ENCODE assay signal across 1 cellular context in the genomic region with DNA sequence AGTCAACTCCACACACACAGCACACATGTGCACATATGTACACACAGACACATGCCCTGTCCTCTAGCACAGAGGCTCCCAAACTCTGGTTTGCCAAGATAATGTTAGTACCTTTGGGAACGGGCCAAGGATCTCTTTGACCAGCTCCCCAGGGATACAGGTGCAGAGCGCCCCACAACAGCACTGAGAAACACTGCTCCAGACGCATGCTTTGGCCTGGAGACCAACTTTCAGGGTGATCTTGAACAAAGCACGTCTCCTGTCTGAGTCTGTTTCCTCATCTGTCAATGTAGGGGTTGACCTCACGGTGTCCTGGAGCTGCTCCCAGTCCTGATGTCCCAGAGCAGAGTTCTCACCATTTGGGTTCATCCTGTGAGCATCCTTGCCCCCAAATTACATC.
TF ChIP-seq lines count a peak whose summit lies in the region.

No MANE protein-coding gene starts in this region.

TF ChIP-seq in K562, 482 proteins besides CTCF, POLR2A, EP300 and RAD21 (continued from another document):
- TF ChIP-seq, protein P1, sequence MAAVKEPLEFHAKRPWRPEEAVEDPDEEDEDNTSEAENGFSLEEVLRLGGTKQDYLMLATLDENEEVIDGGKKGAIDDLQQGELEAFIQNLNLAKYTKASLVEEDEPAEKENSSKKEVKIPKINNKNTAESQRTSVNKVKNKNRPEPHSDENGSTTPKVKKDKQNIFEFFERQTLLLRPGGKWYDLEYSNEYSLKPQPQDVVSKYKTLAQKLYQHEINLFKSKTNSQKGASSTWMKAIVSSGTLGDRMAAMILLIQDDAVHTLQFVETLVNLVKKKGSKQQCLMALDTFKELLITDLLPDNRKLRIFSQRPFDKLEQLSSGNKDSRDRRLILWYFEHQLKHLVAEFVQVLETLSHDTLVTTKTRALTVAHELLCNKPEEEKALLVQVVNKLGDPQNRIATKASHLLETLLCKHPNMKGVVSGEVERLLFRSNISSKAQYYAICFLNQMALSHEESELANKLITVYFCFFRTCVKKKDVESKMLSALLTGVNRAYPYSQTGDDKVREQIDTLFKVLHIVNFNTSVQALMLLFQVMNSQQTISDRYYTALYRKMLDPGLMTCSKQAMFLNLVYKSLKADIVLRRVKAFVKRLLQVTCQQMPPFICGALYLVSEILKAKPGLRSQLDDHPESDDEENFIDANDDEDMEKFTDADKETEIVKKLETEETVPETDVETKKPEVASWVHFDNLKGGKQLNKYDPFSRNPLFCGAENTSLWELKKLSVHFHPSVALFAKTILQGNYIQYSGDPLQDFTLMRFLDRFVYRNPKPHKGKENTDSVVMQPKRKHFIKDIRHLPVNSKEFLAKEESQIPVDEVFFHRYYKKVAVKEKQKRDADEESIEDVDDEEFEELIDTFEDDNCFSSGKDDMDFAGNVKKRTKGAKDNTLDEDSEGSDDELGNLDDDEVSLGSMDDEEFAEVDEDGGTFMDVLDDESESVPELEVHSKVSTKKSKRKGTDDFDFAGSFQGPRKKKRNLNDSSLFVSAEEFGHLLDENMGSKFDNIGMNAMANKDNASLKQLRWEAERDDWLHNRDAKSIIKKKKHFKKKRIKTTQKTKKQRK (IDR thresholded peaks at IDR 0.05; ENCODE audit: borderline replicate concordance, low read depth, low read length) = no peak
- TF ChIP-seq ZNF347 (CRISPR knock-in tag; IDR thresholded peaks at IDR 0.05; ENCODE audit: low read depth) = no peak
- TF ChIP-seq ZNF57 (CRISPR knock-in tag; IDR thresholded peaks at IDR 0.05) = no peak
- TF ChIP-seq NR2C2 (CRISPR knock-in tag; IDR thresholded peaks at IDR 0.05) = no peak
- no peak for TF ChIP-seq NR2C2 (tag; IDR thresholded peaks at IDR 0.05)
- TF ChIP-seq PHF20 (IDR thresholded peaks at IDR 0.05; ENCODE audit: partially characterized antibody) = no peak
- TF ChIP-seq MAFK (IDR thresholded peaks at IDR 0.05; ENCODE audit: low read length) = no peak
- TF ChIP-seq FOXK2 (conservative IDR thresholded peaks at IDR 0.05 in 1 of 2, IDR thresholded peaks at IDR 0.05 in 1 of 2; ENCODE audit: low read depth in 2 of 2) = no peak
- no peak for TF ChIP-seq FOXO4 (CRISPR knock-in tag; IDR thresholded peaks at IDR 0.05)
- TF ChIP-seq TRIM28 (IDR thresholded peaks at IDR 0.05) = no peak
- no peak for TF ChIP-seq SRSF3 (IDR thresholded peaks at IDR 0.05; ENCODE audit: insufficient read depth, low read length)
- no peak for TF ChIP-seq SLC30A9 (CRISPR knock-in tag; IDR thresholded peaks at IDR 0.05)
- TF ChIP-seq, protein P2, sequence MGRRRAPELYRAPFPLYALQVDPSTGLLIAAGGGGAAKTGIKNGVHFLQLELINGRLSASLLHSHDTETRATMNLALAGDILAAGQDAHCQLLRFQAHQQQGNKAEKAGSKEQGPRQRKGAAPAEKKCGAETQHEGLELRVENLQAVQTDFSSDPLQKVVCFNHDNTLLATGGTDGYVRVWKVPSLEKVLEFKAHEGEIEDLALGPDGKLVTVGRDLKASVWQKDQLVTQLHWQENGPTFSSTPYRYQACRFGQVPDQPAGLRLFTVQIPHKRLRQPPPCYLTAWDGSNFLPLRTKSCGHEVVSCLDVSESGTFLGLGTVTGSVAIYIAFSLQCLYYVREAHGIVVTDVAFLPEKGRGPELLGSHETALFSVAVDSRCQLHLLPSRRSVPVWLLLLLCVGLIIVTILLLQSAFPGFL (CRISPR knock-in tag; IDR thresholded peaks at IDR 0.05) = no peak
- no peak for TF ChIP-seq E2F3 (CRISPR knock-in tag; IDR thresholded peaks at IDR 0.05)
- TF ChIP-seq HNRNPLL (IDR thresholded peaks at IDR 0.05; ENCODE audit: low read depth, low read length, poor library complexity, severe bottlenecking) = no peak
